ENCODE assay signal across 9 cellular contexts in the genomic region with DNA sequence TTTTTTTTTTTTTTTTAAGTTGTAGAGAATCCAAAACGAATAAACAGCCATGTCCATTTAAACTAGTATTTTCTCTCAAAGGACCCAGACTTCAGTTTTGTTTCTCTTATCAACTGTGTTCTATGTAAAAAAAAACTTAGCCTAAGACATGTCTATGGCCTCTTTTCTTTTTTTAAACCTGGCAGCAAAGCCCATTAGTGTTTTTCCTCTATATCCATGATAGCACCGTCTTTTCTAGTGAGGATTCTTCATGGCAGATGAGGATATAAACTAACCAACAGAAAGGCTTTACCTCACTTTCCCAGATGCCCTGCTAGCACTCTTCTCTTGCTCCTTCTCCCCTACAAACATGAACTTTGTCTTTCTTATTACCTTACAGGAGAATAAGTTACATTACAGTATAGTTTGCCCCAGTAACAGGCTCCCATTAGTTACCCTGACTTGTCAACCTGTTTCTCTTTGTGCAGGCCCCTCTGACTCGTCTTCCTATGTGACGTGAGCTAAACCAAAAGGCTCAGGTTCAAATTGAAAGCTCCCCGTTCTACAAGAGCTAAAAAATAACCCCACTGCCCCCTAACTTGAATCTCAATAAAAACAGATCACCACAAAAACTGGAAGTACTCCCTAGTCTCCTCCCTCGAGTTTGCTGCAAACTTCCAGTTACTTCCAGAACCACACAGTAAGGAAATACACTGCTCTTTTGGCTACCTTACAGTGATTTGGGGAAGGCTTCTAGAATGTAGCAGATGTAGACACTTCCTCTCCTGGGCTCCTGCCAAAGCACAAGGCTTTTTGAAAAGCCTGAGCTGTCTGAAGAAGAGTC. TPM values are rescaled to one million over a fixed set of nuclear protein-coding genes. Genes with fewer than 3 reads are reported as not detected.
A peak's percentile ranks its signal among the peaks of the same experiment; 100 is the strongest.
DNase-seq lines count a peak whose midpoint lies in the region; ATAC-seq and TF ChIP-seq lines count a peak whose summit lies in the region.
"Had no signal": no experiment of that assay in that cellular context is flagged by ENCODE, and none has a peak within 500 bp of the region (broad histone marks: within the 10 kb centered on the region; RNA-seq: fewer than 3 reads in every experiment).

No MANE protein-coding gene starts in this region.

- CTCF ChIA-PET in OCI-LY7 (lab: Charles Lee; ENCODE audit: unreplicated experiment), result no interaction called here

- no peak for TF ChIP-seq CTCF in OCI-LY7 (conservative IDR thresholded peaks at IDR 0.05; ENCODE audit: low read length)

- POLR2A ChIA-PET in OCI-LY7 (lab: Charles Lee), result interaction anchor here (0.6 to 2.3 kb wide), 8 partner anchors 9 to 500 kb away, joined by 3 to 7 read pairs (median 4); a partner anchor contains a TSS

- peaks cover 29% of the 10 kb centered on the region; the same call in 1 of the 2 replicates for H3K79me2 ChIP-seq in OCI-LY7 (ENCODE audit: insufficient read depth, low read depth, low read length)

- peak in 1 of 2 donors; percentile 52 for ATAC-seq in CD4-positive, CD25-positive, alpha-beta regulatory T cell (ENCODE audit: low read depth in 2 of 2)
- no peak for ATAC-seq in HG03039 (IDR thresholded peaks at IDR 0.05; ENCODE audit: unreplicated experiment)

- H3K9me3 ChIP-seq in CD4-positive, CD25-positive, alpha-beta regulatory T cell (ENCODE audit: control insufficient read depth in 2 of 2, low read length in 2 of 2), result no peaks in the 10 kb centered on the region
- H3K9me3 ChIP-seq in OCI-LY7 (ENCODE audit: low read length), result no peaks in the 10 kb centered on the region
- H3K9me3 ChIP-seq in muscle layer of duodenum (ENCODE audit: control insufficient read depth in 1 of 2, low read length in 2 of 2), result no peaks in the 10 kb centered on the region

- no peaks in the 10 kb centered on the region for H3K27me3 ChIP-seq in CD4-positive, CD25-positive, alpha-beta regulatory T cell (ENCODE audit: control insufficient read depth, insufficient read depth, low read length)
- H3K27me3 ChIP-seq in muscle layer of duodenum (ENCODE audit: low read depth, low read length), result no peaks in the 10 kb centered on the region

- no peaks in the 10 kb centered on the region for H3K9me2 ChIP-seq in OCI-LY7 (ENCODE audit: insufficient read depth, low read length)

- peak overlapping the region in 2 of 4 donors; percentile 13 to 29 for H3K4me3 Mint-ChIP-seq in CD4-positive, CD25-positive, alpha-beta regulatory T cell
- H3K4me3 Mint-ChIP-seq in dendritic cell treated with granulocyte-macrophage colony-stimulating factor and Interleukin-4, amounts not matched to agents 40 ng/mL and 50 ng/mL, for 4 days, result peak overlapping the region; percentile 30

- H3K9me3 Mint-ChIP-seq in CD4-positive, CD25-positive, alpha-beta regulatory T cell, result no peaks in the 10 kb centered on the region
- no peaks in the 10 kb centered on the region for H3K9me3 Mint-ChIP-seq in dendritic cell treated with granulocyte-macrophage colony-stimulating factor and Interleukin-4, amounts not matched to agents 40 ng/mL and 50 ng/mL, for 4 days

- H3K27ac Mint-ChIP-seq in CD4-positive, CD25-positive, alpha-beta regulatory T cell, result peak overlapping the region; percentile 59 to 84 (median 77)
- H3K27ac Mint-ChIP-seq in dendritic cell treated with granulocyte-macrophage colony-stimulating factor and Interleukin-4, amounts not matched to agents 40 ng/mL and 50 ng/mL, for 4 days, result peak overlapping the region; percentile 82

- no peak overlapping the region for H3K27ac ChIP-seq in CD4-positive, CD25-positive, alpha-beta regulatory T cell (ENCODE audit: insufficient read depth, low read length, poor library complexity, severe bottlenecking)
- H3K27ac ChIP-seq in OCI-LY7 (ENCODE audit: low read depth, low read length, poor library complexity, severe bottlenecking) (peak overlapping the region; percentile 9), muscle layer of duodenum (ENCODE audit: low read length) (peak overlapping the region; percentile 79)
- H3K27ac ChIP-seq: epithelial cell of prostate had no signal

- H3K4me2 ChIP-seq in OCI-LY7 (ENCODE audit: low read length), result peak overlapping the region; percentile 47

- peaks cover 0 to 19% (median 13%) of the 10 kb centered on the region in 4 donors for H3K4me1 Mint-ChIP-seq in CD4-positive, CD25-positive, alpha-beta regulatory T cell
- peaks cover 8% of the 10 kb centered on the region for H3K4me1 Mint-ChIP-seq in dendritic cell treated with granulocyte-macrophage colony-stimulating factor and Interleukin-4, amounts not matched to agents 40 ng/mL and 50 ng/mL, for 4 days (ENCODE audit: low read depth)

- no peaks in the 10 kb centered on the region for H3K27me3 Mint-ChIP-seq in CD4-positive, CD25-positive, alpha-beta regulatory T cell
- H3K27me3 Mint-ChIP-seq in dendritic cell treated with granulocyte-macrophage colony-stimulating factor and Interleukin-4, amounts not matched to agents 40 ng/mL and 50 ng/mL, for 4 days, result no peaks in the 10 kb centered on the region

- H2AFZ ChIP-seq in OCI-LY7 (ENCODE audit: low read length), result peak overlapping the region; percentile 52; the same call in 1 of the 2 replicates

- DNase-seq in CD4-positive, CD25-positive, alpha-beta regulatory T cell, result peak in 1 of 3 donors; percentile 43
- peak; percentile 27 for DNase-seq in OCI-LY7 (ENCODE audit: low spot score)
- no peak for DNase-seq in DMS79 (lab: John Stamatoyannopoulos, UW)
- DNase-seq in iPS-NIHi7 (ENCODE audit: extremely low spot score), result no peak
- no peak for DNase-seq in islet precursor cell

- no peaks in the 10 kb centered on the region for H4K20me1 ChIP-seq in OCI-LY7 (ENCODE audit: insufficient read depth, low read length)

- peak overlapping the region; percentile 1 for H3K4me3 ChIP-seq in CD4-positive, CD25-positive, alpha-beta regulatory T cell (ENCODE audit: low read depth, low read length)
- H3K4me3 ChIP-seq in OCI-LY7 (ENCODE audit: low read depth, low read length, poor library complexity, severe bottlenecking) (no peak overlapping the region), muscle layer of duodenum (ENCODE audit: low read depth in 1 of 2, low read length in 2 of 2) (peak overlapping the region; percentile 13 to 35)

- intact Hi-C loops in OCI-LY7 (cut with micrococcal nuclease; ENCODE audit: unreplicated experiment), result no loop called here
- intact Hi-C loops in dendritic cell treated with granulocyte-macrophage colony-stimulating factor and Interleukin-4, amounts not matched to agents 40 ng/mL and 50 ng/mL, for 4 days (cut with micrococcal nuclease), result no loop called here

- H3K36me3 ChIP-seq in CD4-positive, CD25-positive, alpha-beta regulatory T cell (ENCODE audit: control insufficient read depth, insufficient read depth, low read length), result peaks cover 21% of the 10 kb centered on the region
- peaks cover 39% of the 10 kb centered on the region for H3K36me3 ChIP-seq in OCI-LY7 (ENCODE audit: insufficient read depth, low read length)
- H3K36me3 ChIP-seq in muscle layer of duodenum (ENCODE audit: control insufficient read depth in 1 of 2, insufficient read depth in 2 of 2, low read length in 2 of 2), result peaks cover 6 to 16% of the 10 kb centered on the region in 2 donors

- no TSS peak for BruUV-seq in OCI-LY7 (replicated peaks; lab: Mats Ljungman, UMichigan)

- H3K4me1 ChIP-seq in CD4-positive, CD25-positive, alpha-beta regulatory T cell (ENCODE audit: control insufficient read depth, insufficient read depth, low read length, poor library complexity, severe bottlenecking), result no peaks in the 10 kb centered on the region
- H3K4me1 ChIP-seq in OCI-LY7 (ENCODE audit: insufficient read depth, low read length, poor library complexity, severe bottlenecking), result peaks cover 10% of the 10 kb centered on the region
- peaks cover 0 to 6% of the 10 kb centered on the region in 2 donors for H3K4me1 ChIP-seq in muscle layer of duodenum (ENCODE audit: control insufficient read depth in 1 of 2, insufficient read depth in 2 of 2, low read length in 2 of 2)

- peaks cover 15% of the 10 kb centered on the region for H3K36me3 Mint-ChIP-seq in CD4-positive, CD25-positive, alpha-beta regulatory T cell
- H3K36me3 Mint-ChIP-seq in dendritic cell treated with granulocyte-macrophage colony-stimulating factor and Interleukin-4, amounts not matched to agents 40 ng/mL and 50 ng/mL, for 4 days (ENCODE audit: low read depth), result peaks cover 52% of the 10 kb centered on the region

RNA-seq across cellular contexts. Expression of a gene that starts 20.1 kb away (rescaled TPM):
- 16.7 TPM for total RNA-seq in CD4-positive, CD25-positive, alpha-beta regulatory T cell
- 10 to 100 TPM; 17.9 to 27.2 (median 19.7) TPM for polyA plus RNA-seq in CD4-positive, CD25-positive, alpha-beta regulatory T cell
- total RNA-seq in OCI-LY7 (2014; rRNA removed; shearing (Covaris generic)), result 11.6 and 17.9 TPM in 2 replicates
- 19.8 and 36.2 TPM in 2 replicates for total RNA-seq in OCI-LY7 (2022)

RNA-seq across cellular contexts. Expression of a gene that starts 33.7 kb away (rescaled TPM):
- 1.8 TPM for total RNA-seq in CD4-positive, CD25-positive, alpha-beta regulatory T cell
- under 1 TPM; 0.49 to 0.79 (median 0.70) TPM for polyA plus RNA-seq in CD4-positive, CD25-positive, alpha-beta regulatory T cell
- not detected in 2 replicates for total RNA-seq in OCI-LY7 (2014; rRNA removed; shearing (Covaris generic))
- total RNA-seq in OCI-LY7 (2022), result not detected in 2 replicates
